9 cellular contexts compared by ENCODE assay signal in genomic region chr5:125411163-125412050, GRCh38.
DNase-seq lines count a peak whose midpoint lies in the region; ATAC-seq and TF ChIP-seq lines count a peak whose summit lies in the region.
"Had no signal": no experiment of that assay in that cellular context is flagged by ENCODE, and none has a peak within 500 bp of the region (broad histone marks: within the 10 kb centered on the region; RNA-seq: fewer than 3 reads in every experiment).

No MANE protein-coding gene starts in this region.

- no peaks in the 10 kb centered on the region for H3K27me3 ChIP-seq in GM23338 (ENCODE audit: insufficient read depth)
- H3K27me3 ChIP-seq: Peyer's patch had no signal

- H3K36me3 ChIP-seq in GM23338 (ENCODE audit: insufficient read depth): no peaks in the 10 kb centered on the region
- H3K36me3 ChIP-seq: Peyer's patch had no signal

- peak overlapping the region; percentile 9; the same call in 1 of the 2 replicates for H3K4me3 ChIP-seq in GM23338

- H3K9me3 Mint-ChIP-seq in GM23338: no peaks in the 10 kb centered on the region
- H3K9me3 Mint-ChIP-seq in mesothelial cell of epicardium: no peaks in the 10 kb centered on the region
- H3K9me3 Mint-ChIP-seq in activated CD8-positive, alpha-beta T cell treated with anti-CD3 and anti-CD28 coated beads for 36 hours: no peaks in the 10 kb centered on the region

- peak overlapping the region; percentile 87 for H3K27ac Mint-ChIP-seq in GM23338
- peak overlapping the region; percentile 90 for H3K27ac Mint-ChIP-seq in mesothelial cell of epicardium
- no peak overlapping the region for H3K27ac Mint-ChIP-seq in activated CD8-positive, alpha-beta T cell treated with anti-CD3 and anti-CD28 coated beads for 36 hours
- H3K27ac Mint-ChIP-seq in T-helper 17 cell: no peak overlapping the region

- POLR2A ChIA-PET in GM10248 (lab: Yijun Ruan, JAX): interaction anchor here (0.6 kb wide), 1 partner anchor 1484 kb away, joined by 3 read pairs; no protein-coding TSS in a partner anchor
- POLR2A ChIA-PET in activated CD8-positive, alpha-beta T cell treated with anti-CD3 and anti-CD28 coated beads for 36 hours (lab: Charles Lee): no interaction called here

- H3F3A ChIP-seq in GM23338 (replicated peaks; ENCODE audit: low read depth): no peaks in the 10 kb centered on the region

- peaks cover 63% of the 10 kb centered on the region for H3K4me1 Mint-ChIP-seq in GM23338
- peaks cover 64% of the 10 kb centered on the region for H3K4me1 Mint-ChIP-seq in mesothelial cell of epicardium
- peaks cover 7% of the 10 kb centered on the region for H3K4me1 Mint-ChIP-seq in activated CD8-positive, alpha-beta T cell treated with anti-CD3 and anti-CD28 coated beads for 36 hours (ENCODE audit: low read depth)
- H3K4me1 Mint-ChIP-seq in T-helper 17 cell: no peaks in the 10 kb centered on the region

- H3K4me3 Mint-ChIP-seq in GM23338 (peak overlapping the region; percentile 21), mesothelial cell of epicardium (peak overlapping the region; percentile 28), T-helper 17 cell (no peak overlapping the region)
- H3K4me3 Mint-ChIP-seq in activated CD8-positive, alpha-beta T cell treated with anti-CD3 and anti-CD28 coated beads for 36 hours: no peak overlapping the region

- peak overlapping the region; percentile 58 for H3K4me2 ChIP-seq in GM23338

- no peaks in the 10 kb centered on the region for H3K79me2 ChIP-seq in GM23338 (replicated peaks; ENCODE audit: insufficient read depth)

- no peaks in the 10 kb centered on the region for H3K9me3 ChIP-seq in T-helper 17 cell (ENCODE audit: control insufficient read depth, low read length, poor library complexity, severe bottlenecking)
- H3K9me3 ChIP-seq: Peyer's patch had no signal

- ATAC-seq in GM23338 (peak; percentile 17), T-helper 17 cell (no peak)
- no peak for ATAC-seq in activated CD8-positive, alpha-beta T cell treated with anti-CD3 and anti-CD28 coated beads for 36 hours

- intact Hi-C loops in activated CD8-positive, alpha-beta T cell treated with anti-CD3 and anti-CD28 coated beads for 36 hours (cut with micrococcal nuclease): no loop called here

- TF ChIP-seq CTCF in GM10248 (IDR thresholded peaks at IDR 0.05; ENCODE audit: control extremely low read depth, extremely low read depth, low read depth, missing control alignments) (no peak), GM23338 (conservative IDR thresholded peaks at IDR 0.05; ENCODE audit: low read depth in 2 of 2) (no peak), mesothelial cell of epicardium (IDR thresholded peaks at IDR 0.05; ENCODE audit: unreplicated experiment) (no peak)
- no peak for TF ChIP-seq CTCF in activated CD8-positive, alpha-beta T cell treated with anti-CD3 and anti-CD28 coated beads for 36 hours (IDR thresholded peaks at IDR 0.05)

- peak overlapping the region; percentile 6; the same call in 1 of the 2 replicates for H2AFZ ChIP-seq in GM23338

- H3K27me3 Mint-ChIP-seq in GM23338 (ENCODE audit: insufficient read depth, low read depth, poor library complexity) (no peaks in the 10 kb centered on the region), mesothelial cell of epicardium (ENCODE audit: low read depth) (peaks cover 9% of the 10 kb centered on the region), T-helper 17 cell (no peaks in the 10 kb centered on the region)
- H3K27me3 Mint-ChIP-seq in activated CD8-positive, alpha-beta T cell treated with anti-CD3 and anti-CD28 coated beads for 36 hours: no peaks in the 10 kb centered on the region

- DNase-seq in GM10248 (ENCODE audit: extremely low spot score) (peak; percentile 31), GM23338 (ENCODE audit: low spot score) (peak; percentile 33), Kasumi-1 (lab: John Stamatoyannopoulos, UW) (peak; percentile 7 to 18), cerebellum (ENCODE audit: low spot score) (peak; percentile 24), mesothelial cell of epicardium (ENCODE audit: low spot score in 2 of 2, unreplicated experiment in 2 of 2) (peak in 1 of 2 experiments; percentile 39), T-helper 17 cell (no peak)
- no peak for DNase-seq in activated CD4-positive, alpha-beta T cell treated with anti-CD3 and anti-CD28 coated beads, Interleukin-2, amount 50 U/mL, for 48 hours
- no peak for DNase-seq in activated CD8-positive, alpha-beta T cell treated with anti-CD3 and anti-CD28 coated beads for 36 hours

- peaks cover 3% of the 10 kb centered on the region; the same call in 1 of the 3 replicates for H3K36me3 Mint-ChIP-seq in GM23338 (ENCODE audit: low read depth)
- no peaks in the 10 kb centered on the region for H3K36me3 Mint-ChIP-seq in mesothelial cell of epicardium
- H3K36me3 Mint-ChIP-seq in activated CD8-positive, alpha-beta T cell treated with anti-CD3 and anti-CD28 coated beads for 36 hours (ENCODE audit: low read depth): no peaks in the 10 kb centered on the region
- no peaks in the 10 kb centered on the region for H3K36me3 Mint-ChIP-seq in T-helper 17 cell (ENCODE audit: low read depth)

- CTCF ChIA-PET in GM10248 (lab: Yijun Ruan, JAX): interaction anchor here (0.9 to 1.6 kb wide), 3 partner anchors 14 to 18 kb away, joined by 3 to 5 read pairs (median 3); no protein-coding TSS in a partner anchor
- CTCF ChIA-PET in activated CD8-positive, alpha-beta T cell treated with anti-CD3 and anti-CD28 coated beads for 36 hours (lab: Charles Lee): no interaction called here

- H4K20me1 ChIP-seq in GM23338 (replicated peaks; ENCODE audit: insufficient read depth): no peaks in the 10 kb centered on the region

- peaks cover 56% of the 10 kb centered on the region for H3K4me1 ChIP-seq in GM23338 (ENCODE audit: insufficient read depth)

- peak overlapping the region; percentile 46; the same call in 1 of the 2 replicates for H3K27ac ChIP-seq in GM23338 (ENCODE audit: low read depth)

- no peaks in the 10 kb centered on the region for H3K9me2 ChIP-seq in GM23338 (ENCODE audit: insufficient read depth)

TF ChIP-seq in GM23338, 12 proteins besides CTCF, POLR2A, EP300 and RAD21 (continues in another document):
- no peak for TF ChIP-seq JUNB (IDR thresholded peaks at IDR 0.05; ENCODE audit: unreplicated experiment)
- no peak for TF ChIP-seq ZNF462 (CRISPR knock-in tag; IDR thresholded peaks at IDR 0.05)
- no peak for TF ChIP-seq POLR2AphosphoS5 (IDR thresholded peaks at IDR 0.05; ENCODE audit: low read depth)
- TF ChIP-seq STAT1 (IDR thresholded peaks at IDR 0.05; ENCODE audit: unreplicated experiment): no peak

Comparison
In these comparisons a context has a peak if more than half of its experiments do, and no peak if none do; other contexts are left out.
1. DNase-seq: peak in GM10248 (single experiment), GM23338 (single experiment), Kasumi-1 (2 of 2) and cerebellum (single experiment); none in activated CD4-positive, alpha-beta T cell treated with anti-CD3 and anti-CD28 coated beads, Interleukin-2, amount 50 U/mL, for 48 hours (0 of 2), activated CD8-positive, alpha-beta T cell treated with anti-CD3 and anti-CD28 coated beads for 36 hours (single experiment) and T-helper 17 cell (0 of 3).
2. H3K27ac Mint-ChIP-seq: peak in GM23338 (single experiment) and mesothelial cell of epicardium (single experiment); none in activated CD8-positive, alpha-beta T cell treated with anti-CD3 and anti-CD28 coated beads for 36 hours (single experiment) and T-helper 17 cell (single experiment).
3. H3K4me3 Mint-ChIP-seq: peak in GM23338 (single experiment) and mesothelial cell of epicardium (single experiment); none in activated CD8-positive, alpha-beta T cell treated with anti-CD3 and anti-CD28 coated beads for 36 hours (single experiment) and T-helper 17 cell (single experiment).